Comparison of ENCODE assay signal across 36 cellular contexts in genomic region chr10:7283246-7283645, GRCh38.
"Had no signal": no experiment of that assay in that cellular context is flagged by ENCODE, and none has a peak within 500 bp of the region (broad histone marks: within the 10 kb centered on the region; RNA-seq: fewer than 3 reads in every experiment).

No MANE protein-coding gene starts in this region.

- H3K9me3 ChIP-seq: adrenal gland, ascending aorta, colonic mucosa had no signal

- FAIRE-seq: bronchial epithelial cell, TTC549 had no signal

- H3K36me3 Mint-ChIP-seq: brain had no signal

- DNase-seq: activated B cell treated with CpG ODN at 0.5 μM for 24 hours; activated CD4-positive, alpha-beta memory T cell treated with anti-CD3 and anti-CD28 coated beads, Interleukin-2, amount 10 ng/mL, durations not matched to agents 7 days and 5 days; activated CD4-positive, alpha-beta T cell treated with anti-CD3 and anti-CD28 coated beads for 1 hour; activated CD4-positive, alpha-beta T cell treated with anti-CD3 and anti-CD28 coated beads for 36 hours; activated CD4-positive, alpha-beta T cell treated with anti-CD3 and anti-CD28 coated beads for 48 hours; activated CD4-positive, alpha-beta T cell treated with anti-CD3 and anti-CD28 coated beads, Interleukin-2, amount 10 ng/mL, durations not matched to agents 7 days and 5 days; activated CD4-positive, alpha-beta T cell treated with anti-CD3 and anti-CD28 coated beads, Interleukin-2, amount 50 U/mL, for 48 hours; activated CD8-positive, alpha-beta memory T cell treated with anti-CD3 and anti-CD28 coated beads, Interleukin-2, amount 50 U/mL, for 4 hours; activated effector memory CD4-positive, alpha-beta T cell treated with anti-CD3 and anti-CD28 coated beads, Interleukin-2, amount 50 U/mL, for 16 hours; activated gamma-delta T cell treated with Interleukin-2 at 50 U/mL for 16 hours; activated naive CD4-positive, alpha-beta T cell; activated naive CD4-positive, alpha-beta T cell treated with anti-CD3 and anti-CD28 coated beads for 36 hours; activated naive CD4-positive, alpha-beta T cell treated with anti-CD3 and anti-CD28 coated beads, Interleukin-2, amount 50 U/mL, for 16 hours; activated naive CD8-positive, alpha-beta T cell treated with anti-CD3 and anti-CD28 coated beads for 36 hours; activated T-cell treated with anti-CD3 and anti-CD28 coated beads for 4 hours; activated T-cell treated with anti-CD3 and anti-CD28 coated beads, Interleukin-2, amount 50 U/mL, for 1 hour; activated T-cell treated with anti-CD3 and anti-CD28 coated beads, Interleukin-2, amount 50 U/mL, for 4 hours; activated T-cell treated with anti-CD3 and anti-CD28 coated beads, Interleukin-2, amount 50 U/mL, for 72 hours; adrenal gland; amniotic stem cell; caudate nucleus; cerebellar nuclear complex; colonic mucosa; T-helper 17 cell; T-helper 9 cell had no signal

- H3K27ac Mint-ChIP-seq: activated B cell treated with CpG ODN at 0.5 μM for 24 hours; activated CD4-positive, alpha-beta memory T cell treated with anti-CD3 and anti-CD28 coated beads, Interleukin-2, amount 10 ng/mL, durations not matched to agents 7 days and 5 days; activated CD4-positive, alpha-beta T cell treated with anti-CD3 and anti-CD28 coated beads for 36 hours; activated CD4-positive, alpha-beta T cell treated with anti-CD3 and anti-CD28 coated beads, Interleukin-2, amount 10 ng/mL, durations not matched to agents 7 days and 5 days; activated naive CD4-positive, alpha-beta T cell treated with anti-CD3 and anti-CD28 coated beads for 36 hours; activated naive CD8-positive, alpha-beta T cell treated with anti-CD3 and anti-CD28 coated beads for 36 hours; activated T-cell treated with anti-CD3 and anti-CD28 coated beads, Interleukin-2, amount 50 U/mL, for 72 hours; activated T-helper 1 cell treated with anti-CD3 and anti-CD28 coated beads, Interleukin-12 subunit alpha, Interleukin-12 subunit beta, Interleukin-2, Interleukin-4 antibody, amounts not matched to agents 30 ng/mL and 10 ng/mL and 1 ng/mL, durations not matched to agents 14 hours and 24 hours and 36 hours; activated T-helper 17 cell treated with anti-CD3 and anti-CD28 coated beads, Interleukin-2, amount 50 U/mL, for 72 hours; brain; T-helper 17 cell had no signal

- H3K9me3 Mint-ChIP-seq: activated B cell treated with CpG ODN at 0.5 μM for 24 hours; activated CD4-positive, alpha-beta memory T cell treated with anti-CD3 and anti-CD28 coated beads, Interleukin-2, amount 10 ng/mL, durations not matched to agents 7 days and 5 days; activated CD4-positive, alpha-beta T cell treated with anti-CD3 and anti-CD28 coated beads, Interleukin-2, amount 10 ng/mL, durations not matched to agents 7 days and 5 days; activated naive CD4-positive, alpha-beta T cell treated with anti-CD3 and anti-CD28 coated beads for 36 hours; activated naive CD8-positive, alpha-beta T cell treated with anti-CD3 and anti-CD28 coated beads for 36 hours; activated T-cell treated with anti-CD3 and anti-CD28 coated beads, Interleukin-2, amount 50 U/mL, for 4 hours; activated T-cell treated with anti-CD3 and anti-CD28 coated beads, Interleukin-2, amount 50 U/mL, for 72 hours; activated T-helper 1 cell treated with anti-CD3 and anti-CD28 coated beads, Interleukin-12 subunit alpha, Interleukin-12 subunit beta, Interleukin-2, Interleukin-4 antibody, amounts not matched to agents 30 ng/mL and 10 ng/mL and 1 ng/mL, durations not matched to agents 14 hours and 24 hours and 36 hours; activated T-helper 17 cell treated with anti-CD3 and anti-CD28 coated beads, Interleukin-2, amount 50 U/mL, for 72 hours; central memory CD8-positive, alpha-beta T cell had no signal

- H3K27ac ChIP-seq: adrenal gland, ascending aorta, cardiac muscle cell, colonic mucosa, VCaP had no signal

- H3K4me1 ChIP-seq: adrenal gland, ascending aorta, colonic mucosa had no signal

- H3K4me3 ChIP-seq: adrenal gland, ascending aorta, cardiac muscle cell, colonic mucosa had no signal

- H3K27me3 Mint-ChIP-seq: activated B cell treated with CpG ODN at 0.5 μM for 24 hours; activated CD4-positive, alpha-beta memory T cell treated with anti-CD3 and anti-CD28 coated beads, Interleukin-2, amount 10 ng/mL, durations not matched to agents 7 days and 5 days; activated CD4-positive, alpha-beta T cell treated with anti-CD3 and anti-CD28 coated beads for 36 hours; activated CD4-positive, alpha-beta T cell treated with anti-CD3 and anti-CD28 coated beads, Interleukin-2, amount 10 ng/mL, durations not matched to agents 7 days and 5 days; activated naive CD8-positive, alpha-beta T cell treated with anti-CD3 and anti-CD28 coated beads for 36 hours; activated T-helper 17 cell treated with anti-CD3 and anti-CD28 coated beads, Interleukin-2, amount 50 U/mL, for 72 hours; central memory CD8-positive, alpha-beta T cell; T-helper 17 cell had no signal

- H3K36me3 ChIP-seq: adrenal gland, ascending aorta, cardiac muscle cell, colonic mucosa had no signal

- ATAC-seq: activated CD4-positive, alpha-beta T cell treated with anti-CD3 and anti-CD28 coated beads for 36 hours; activated CD4-positive, CD25-positive, alpha-beta regulatory T cell treated with anti-CD3 and anti-CD28 coated beads, Interleukin-2, amount 50 U/mL, for 24 hours; activated naive CD4-positive, alpha-beta T cell treated with anti-CD3 and anti-CD28 coated beads, Interleukin-2, amount 50 U/mL, for 72 hours; activated T-cell treated with anti-CD3 and anti-CD28 coated beads, Interleukin-2, amount 50 U/mL, for 4 hours; activated T-cell treated with anti-CD3 and anti-CD28 coated beads, Interleukin-2, amount 50 U/mL, for 72 hours; activated T-helper 17 cell treated with anti-CD3 and anti-CD28 coated beads, Interleukin-2, amount 50 U/mL, for 72 hours; T-helper 17 cell had no signal

- H3K27me3 ChIP-seq: adrenal gland, ascending aorta, cardiac muscle cell, colonic mucosa had no signal

- H3K4me3 Mint-ChIP-seq: activated B cell treated with CpG ODN at 0.5 μM for 24 hours; activated CD4-positive, alpha-beta memory T cell treated with anti-CD3 and anti-CD28 coated beads, Interleukin-2, amount 10 ng/mL, durations not matched to agents 7 days and 5 days; activated CD4-positive, alpha-beta T cell treated with anti-CD3 and anti-CD28 coated beads for 36 hours; activated CD4-positive, alpha-beta T cell treated with anti-CD3 and anti-CD28 coated beads, Interleukin-2, amount 10 ng/mL, durations not matched to agents 7 days and 5 days; activated naive CD4-positive, alpha-beta T cell treated with anti-CD3 and anti-CD28 coated beads for 36 hours; activated naive CD8-positive, alpha-beta T cell treated with anti-CD3 and anti-CD28 coated beads for 36 hours; activated T-cell treated with anti-CD3 and anti-CD28 coated beads, Interleukin-2, amount 50 U/mL, for 4 hours; activated T-cell treated with anti-CD3 and anti-CD28 coated beads, Interleukin-2, amount 50 U/mL, for 72 hours; activated T-helper 1 cell treated with anti-CD3 and anti-CD28 coated beads, Interleukin-12 subunit alpha, Interleukin-12 subunit beta, Interleukin-2, Interleukin-4 antibody, amounts not matched to agents 30 ng/mL and 10 ng/mL and 1 ng/mL, durations not matched to agents 14 hours and 24 hours and 36 hours; activated T-helper 17 cell treated with anti-CD3 and anti-CD28 coated beads, Interleukin-2, amount 50 U/mL, for 72 hours; brain; central memory CD8-positive, alpha-beta T cell; T-helper 17 cell had no signal
